8 cellular contexts compared by ENCODE assay signal in the genomic region with DNA sequence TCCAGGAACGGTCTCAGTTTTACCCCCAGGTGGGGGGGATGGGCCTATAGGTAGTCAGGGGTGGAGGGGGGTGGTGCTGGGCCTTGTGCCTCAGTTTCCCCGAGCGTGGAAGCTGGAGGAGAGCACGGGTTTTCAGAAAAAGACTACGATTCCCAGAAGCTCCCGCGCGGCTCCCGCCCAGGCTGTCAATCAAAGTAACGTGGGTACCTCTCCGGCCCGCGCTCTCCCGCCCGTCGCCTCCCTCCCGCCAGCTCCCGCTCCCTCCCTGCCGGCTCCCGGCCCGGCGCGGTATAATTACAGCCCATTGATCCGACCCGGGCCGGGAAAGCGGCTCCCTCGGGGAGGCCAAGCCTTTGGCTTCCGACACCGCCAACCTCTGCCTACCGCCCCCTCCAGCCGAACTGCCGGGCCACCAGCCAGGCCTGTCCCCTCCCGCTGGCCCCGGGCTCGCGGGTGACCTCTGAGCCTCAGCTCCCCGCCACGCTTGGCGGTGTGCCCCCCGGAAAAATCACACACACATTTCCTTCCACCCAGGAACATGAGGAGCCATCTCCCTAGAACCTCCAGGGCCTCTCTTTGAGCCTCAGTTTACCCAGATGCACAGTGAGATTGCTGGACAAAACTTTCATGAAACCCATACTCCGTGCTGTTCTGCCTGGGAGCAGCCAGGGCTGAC. TPM values are rescaled to one million over a fixed set of nuclear protein-coding genes. Genes with fewer than 3 reads are reported as not detected.
A peak's percentile ranks its signal among the peaks of the same experiment; 100 is the strongest.
DNase-seq lines count a peak whose midpoint lies in the region; ATAC-seq and TF ChIP-seq lines count a peak whose summit lies in the region.

No MANE protein-coding gene starts in this region.

- no peaks in the 10 kb centered on the region for H3K36me3 ChIP-seq in CD8-positive, alpha-beta memory T cell (ENCODE audit: insufficient read depth, low read length)
- no peaks in the 10 kb centered on the region for H3K36me3 ChIP-seq in RWPE2 (ENCODE audit: low read depth)

- peaks cover 0 to 8% of the 10 kb centered on the region in 2 donors for H3K27me3 Mint-ChIP-seq in CD8-positive, alpha-beta memory T cell
- peaks cover 58% of the 10 kb centered on the region for H3K27me3 Mint-ChIP-seq in nephron (ENCODE audit: low read depth)

- ATAC-seq in GM21619 (IDR thresholded peaks at IDR 0.05; ENCODE audit: unreplicated experiment): peak; percentile 53
- peak; percentile 74 for ATAC-seq in RWPE2 (ENCODE audit: low read depth)

- H3K27ac ChIP-seq in CD8-positive, alpha-beta memory T cell (ENCODE audit: low read depth, low read length): peak overlapping the region; percentile 82
- peak overlapping the region; percentile 70 for H3K27ac ChIP-seq in RWPE2 (ENCODE audit: poor library complexity, severe bottlenecking)

- CTCF ChIA-PET in CD8-positive, alpha-beta memory T cell (lab: Charles Lee): interaction anchor here (0.8 to 3.1 kb wide), 15 partner anchors 10 to 128 kb away, joined by 3 to 18 read pairs (median 5); no protein-coding TSS in a partner anchor

- H3K4me3 ChIP-seq in CD8-positive, alpha-beta memory T cell (ENCODE audit: low read length): peak overlapping the region; percentile 99
- H3K4me3 ChIP-seq in RWPE2 (ENCODE audit: severe bottlenecking): peak overlapping the region; percentile 35
- H3K4me3 ChIP-seq in fibroblast of the aortic adventitia (ENCODE audit: low read depth, low read length): peak overlapping the region; percentile 67

- peak overlapping the region; percentile 87 to 98 (median 93) for H3K4me3 Mint-ChIP-seq in CD8-positive, alpha-beta memory T cell
- peak overlapping the region; percentile 85 to 88 (median 87) for H3K4me3 Mint-ChIP-seq in nephron

- no peaks in the 10 kb centered on the region for H3K9me3 Mint-ChIP-seq in CD8-positive, alpha-beta memory T cell
- no peaks in the 10 kb centered on the region for H3K9me3 Mint-ChIP-seq in nephron

- peak; percentile 68 to 86 (median 79) for DNase-seq in CD8-positive, alpha-beta memory T cell
- peak; percentile 95 for DNase-seq in LoVo (ENCODE audit: low spot score)
- DNase-seq in RWPE2 (ENCODE audit: low spot score): peak; percentile 88
- peak; percentile 92 for DNase-seq in activated effector memory CD4-positive, alpha-beta T cell treated with anti-CD3 and anti-CD28 coated beads, Interleukin-2, amount 50 U/mL, for 16 hours
- peak; percentile 93 for DNase-seq in fibroblast of the aortic adventitia (ENCODE audit: low read depth)
- DNase-seq in stimulated activated naive CD4-positive, alpha-beta T cell treated with Interleukin-2 at 50 U/mL for 16 hours (lab: John Stamatoyannopoulos, UW): peak; percentile 73

- POLR2A ChIA-PET in CD8-positive, alpha-beta memory T cell (lab: Charles Lee): interaction anchor here (1.1 to 3.9 kb wide), 9 partner anchors 9 to 560 kb away, joined by 3 to 86 read pairs (median 6); a partner anchor contains a TSS

- peaks cover 16% of the 10 kb centered on the region for H3K4me1 ChIP-seq in CD8-positive, alpha-beta memory T cell (ENCODE audit: insufficient read depth, low read length)
- no peaks in the 10 kb centered on the region for H3K4me1 ChIP-seq in RWPE2 (ENCODE audit: insufficient read depth, poor library complexity, severe bottlenecking)

- H3K27me3 ChIP-seq in CD8-positive, alpha-beta memory T cell (ENCODE audit: insufficient read depth, low read length, poor library complexity, severe bottlenecking): no peaks in the 10 kb centered on the region
- no peaks in the 10 kb centered on the region for H3K27me3 ChIP-seq in RWPE2 (ENCODE audit: insufficient read depth, poor library complexity, severe bottlenecking)

- peaks cover 0 to 6% (median 0%) of the 10 kb centered on the region in 3 donors for H3K36me3 Mint-ChIP-seq in CD8-positive, alpha-beta memory T cell
- H3K36me3 Mint-ChIP-seq in nephron (ENCODE audit: low read depth): no peaks in the 10 kb centered on the region

- H3K27ac Mint-ChIP-seq in CD8-positive, alpha-beta memory T cell: peak overlapping the region; percentile 89 to 100 (median 97)
- H3K27ac Mint-ChIP-seq in nephron: peak overlapping the region; percentile 85 to 95 (median 92)

- no peaks in the 10 kb centered on the region for H3K9me3 ChIP-seq in CD8-positive, alpha-beta memory T cell (ENCODE audit: low read length)
- no peaks in the 10 kb centered on the region for H3K9me3 ChIP-seq in RWPE2 (ENCODE audit: severe bottlenecking)

- TF ChIP-seq CTCF in RWPE2 (IDR thresholded peaks at IDR 0.05; ENCODE audit: poor library complexity, severe bottlenecking) (no peak), fibroblast of the aortic adventitia (IDR thresholded peaks at IDR 0.05; ENCODE audit: insufficient read depth, low read length) (no peak), nephron (IDR thresholded peaks at IDR 0.05; ENCODE audit: unreplicated experiment in 3 of 3) (no peak)

- H3K4me1 Mint-ChIP-seq in CD8-positive, alpha-beta memory T cell: peaks cover 20 to 37% (median 23%) of the 10 kb centered on the region in 3 donors
- peaks cover 34% of the 10 kb centered on the region for H3K4me1 Mint-ChIP-seq in nephron

RNA-seq across cellular contexts. Expression of a gene that starts 7.2 kb away (rescaled TPM):
- total RNA-seq in CD8-positive, alpha-beta memory T cell: 1 to 10 TPM; 3.8 to 5.3 TPM
- polyA plus RNA-seq in CD8-positive, alpha-beta memory T cell: 5.0 TPM
- 5.2 and 12.8 TPM in 2 replicates for total RNA-seq in fibroblast of the aortic adventitia (ENCODE audit: low replicate concordance)

RNA-seq across cellular contexts. Expression of a gene that starts 26.0 kb away (rescaled TPM):
- 100 to 1,000 TPM; 335 to 352 TPM for total RNA-seq in CD8-positive, alpha-beta memory T cell
- 753 TPM for polyA plus RNA-seq in CD8-positive, alpha-beta memory T cell
- total RNA-seq in fibroblast of the aortic adventitia (ENCODE audit: low replicate concordance): 42.2 and 232 TPM in 2 replicates

RNA-seq across cellular contexts. Expression of a gene that starts 57.9 kb away (rescaled TPM):
- total RNA-seq in CD8-positive, alpha-beta memory T cell: 1 to 10 TPM; 5.8 TPM
- 0.10 TPM for polyA plus RNA-seq in CD8-positive, alpha-beta memory T cell
- total RNA-seq in fibroblast of the aortic adventitia (ENCODE audit: low replicate concordance): 35.1 and 65.4 TPM in 2 replicates

RNA-seq across cellular contexts. Expression of a gene that starts 58.9 kb away (rescaled TPM):
- total RNA-seq in CD8-positive, alpha-beta memory T cell: 1 to 10 TPM; 1.1 to 1.3 TPM
- polyA plus RNA-seq in CD8-positive, alpha-beta memory T cell: not detected
- total RNA-seq in fibroblast of the aortic adventitia (ENCODE audit: low replicate concordance): 0.18 TPM in 1 of 2 replicates, not detected in the other

Comparison
In these comparisons a context has a peak if more than half of its experiments do, and no peak if none do; other contexts are left out.
1. Peak in every context shown above with its lines: DNase-seq, ATAC-seq, H3K4me3 ChIP-seq and H3K27ac ChIP-seq.
2. H3K4me3 ChIP-seq: peak in every context shown above with its lines; median percentile 99 in CD8-positive, alpha-beta memory T cell; 67 in fibroblast of the aortic adventitia; 35 in RWPE2.